32 cellular contexts compared by ENCODE assay signal in genomic region chr5:174585472-174585871, GRCh38.
"Had no signal": no experiment of that assay in that cellular context is flagged by ENCODE, and none has a peak within 500 bp of the region (broad histone marks: within the 10 kb centered on the region; RNA-seq: fewer than 3 reads in every experiment).

No MANE protein-coding gene starts in this region.

- FAIRE-seq: TTC549 had no signal

- H3K36me3 ChIP-seq: WERI-Rb-1 had no signal

- ATAC-seq: activated CD4-positive, alpha-beta T cell treated with anti-CD3 and anti-CD28 coated beads for 36 hours; activated CD4-positive, CD25-positive, alpha-beta regulatory T cell treated with anti-CD3 and anti-CD28 coated beads, Interleukin-2, amount 50 U/mL, for 24 hours; activated CD8-positive, alpha-beta memory T cell treated with anti-CD3 and anti-CD28 coated beads, Interleukin-2, amount 10 ng/mL, durations not matched to agents 7 days and 5 days; activated CD8-positive, alpha-beta T cell treated with anti-CD3 and anti-CD28 coated beads for 36 hours; activated CD8-positive, alpha-beta T cell treated with anti-CD3 and anti-CD28 coated beads, Interleukin-2, amount 10 ng/mL, durations not matched to agents 7 days and 5 days; T-helper 17 cell; WTC11 had no signal

- H3K27ac ChIP-seq: VCaP, WERI-Rb-1 had no signal

- DNase-seq: activated B cell treated with CpG ODN at 0.5 μM for 24 hours; activated CD4-positive, alpha-beta memory T cell treated with anti-CD3 and anti-CD28 coated beads for 36 hours; activated CD4-positive, alpha-beta memory T cell treated with anti-CD3 and anti-CD28 coated beads, Interleukin-2, amount 10 ng/mL, durations not matched to agents 7 days and 5 days; activated CD4-positive, alpha-beta T cell treated with anti-CD3 and anti-CD28 coated beads for 1 hour; activated CD4-positive, alpha-beta T cell treated with anti-CD3 and anti-CD28 coated beads for 36 hours; activated CD4-positive, alpha-beta T cell treated with anti-CD3 and anti-CD28 coated beads for 4 hours; activated CD4-positive, alpha-beta T cell treated with anti-CD3 and anti-CD28 coated beads for 48 hours; activated CD4-positive, alpha-beta T cell treated with anti-CD3 and anti-CD28 coated beads, Interleukin-2, amount 10 ng/mL, durations not matched to agents 24 days and 14 days; activated CD4-positive, alpha-beta T cell treated with anti-CD3 and anti-CD28 coated beads, Interleukin-2, amount 10 ng/mL, durations not matched to agents 7 days and 5 days; activated CD4-positive, alpha-beta T cell treated with anti-CD3 and anti-CD28 coated beads, Interleukin-2, amount 50 U/mL, for 1 hour; activated CD4-positive, alpha-beta T cell treated with anti-CD3 and anti-CD28 coated beads, Interleukin-2, amount 50 U/mL, for 4 hours; activated CD4-positive, alpha-beta T cell treated with anti-CD3 and anti-CD28 coated beads, Interleukin-2, amount 50 U/mL, for 48 hours; activated CD4-positive, CD25-positive, alpha-beta regulatory T cell; activated CD4-positive, CD25-positive, alpha-beta regulatory T cell treated with anti-CD3 and anti-CD28 coated beads, Interleukin-2, amount 50 U/mL, for 72 hours; activated CD8-positive, alpha-beta memory T cell treated with anti-CD3 and anti-CD28 coated beads for 24 hours; activated CD8-positive, alpha-beta memory T cell treated with anti-CD3 and anti-CD28 coated beads, Interleukin-2, amount 10 ng/mL, durations not matched to agents 7 days and 5 days; activated CD8-positive, alpha-beta memory T cell treated with anti-CD3 and anti-CD28 coated beads, Interleukin-2, amount 50 U/mL, for 4 hours; activated CD8-positive, alpha-beta memory T cell treated with anti-CD3 and anti-CD28 coated beads, Interleukin-2, amount 50 U/mL, for 48 hours; activated CD8-positive, alpha-beta T cell treated with anti-CD3 and anti-CD28 coated beads for 36 hours; activated CD8-positive, alpha-beta T cell treated with anti-CD3 and anti-CD28 coated beads, Interleukin-2, amount 10 ng/mL, durations not matched to agents 7 days and 5 days; activated T-cell treated with anti-CD3 and anti-CD28 coated beads for 4 hours; activated T-cell treated with anti-CD3 and anti-CD28 coated beads, Interleukin-2, amount 50 U/mL, for 1 hour; activated T-cell treated with anti-CD3 and anti-CD28 coated beads, Interleukin-2, amount 50 U/mL, for 24 hours; T-helper 17 cell; T-helper 2 cell; T-helper 9 cell; T1000; WERI-Rb-1 had no signal
